In the genomic region with DNA sequence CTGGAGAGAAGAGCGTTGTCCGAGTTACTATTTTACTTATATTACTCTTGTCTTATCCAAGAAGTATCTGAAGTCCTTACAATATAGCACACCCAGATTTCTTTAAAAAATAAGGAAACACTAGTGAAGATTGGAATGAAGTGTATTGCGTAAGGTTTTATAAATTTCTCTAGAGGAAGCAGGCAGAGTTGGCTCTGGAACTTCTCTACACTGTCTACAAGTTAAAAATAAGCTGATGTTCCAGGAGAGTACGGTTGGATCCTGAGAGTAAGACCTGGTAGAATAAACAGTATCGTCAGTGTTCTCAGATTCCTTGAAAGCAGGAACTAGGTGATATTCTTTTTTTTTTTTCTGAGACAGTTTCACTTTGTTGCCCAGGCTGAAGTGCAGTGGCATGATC, we compare ENCODE assay signal across 1 cellular context.
TF ChIP-seq lines count a peak whose summit lies in the region.

No MANE protein-coding gene starts in this region.

TF ChIP-seq in SK-N-SH, 30 proteins besides CTCF, POLR2A, EP300 and RAD21:
- TF ChIP-seq USF2 (IDR thresholded peaks at IDR 0.05; ENCODE audit: borderline replicate concordance, low read depth, low read length): no peak
- no peak for TF ChIP-seq EZH2phosphoT487 (IDR thresholded peaks at IDR 0.05; ENCODE audit: borderline replicate concordance, low read depth)
